In the genomic region with DNA sequence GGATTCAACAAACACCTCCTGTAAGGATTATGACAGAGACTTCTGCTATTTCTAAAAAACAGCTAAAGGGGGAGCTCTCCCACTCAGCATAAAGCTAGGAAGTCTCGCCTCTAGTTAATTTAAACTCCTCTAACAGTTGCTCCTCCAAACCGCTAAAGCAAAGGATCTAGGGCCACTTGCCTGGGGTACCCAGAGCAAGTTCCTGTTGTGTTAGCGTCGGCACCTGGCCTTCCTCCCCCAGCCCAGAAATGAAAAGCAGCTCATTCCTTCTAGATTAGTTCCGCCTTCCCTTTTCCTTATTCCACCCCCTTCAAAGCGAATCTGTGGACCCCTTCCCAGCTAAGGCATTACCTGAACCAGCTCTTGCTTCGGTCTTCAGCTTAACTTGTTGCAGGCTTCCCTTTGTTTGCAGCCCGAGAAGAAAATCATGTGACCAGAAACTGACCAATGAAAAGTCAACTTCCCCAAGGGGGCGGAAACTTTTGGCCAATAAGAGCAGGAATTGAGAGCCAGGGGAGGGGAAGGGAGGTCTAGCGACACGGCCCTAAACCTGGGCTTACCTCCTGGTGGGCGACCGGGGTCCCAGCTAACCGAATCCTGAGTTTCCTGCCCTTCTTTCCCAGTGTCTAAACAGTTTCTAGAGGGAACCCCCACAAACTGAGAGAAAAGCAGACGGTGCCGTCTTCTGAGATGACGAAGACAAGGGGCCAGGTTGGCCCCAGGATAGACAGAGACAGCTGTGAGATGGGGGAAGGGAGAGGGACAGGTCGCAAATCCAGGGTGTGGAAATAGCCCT, we compare ENCODE assay signal across 8 cellular contexts. TPM values are rescaled to one million over a fixed set of nuclear protein-coding genes. Genes with fewer than 3 reads are reported as not detected.
DNase-seq lines count a peak whose midpoint lies in the region; ATAC-seq and TF ChIP-seq lines count a peak whose summit lies in the region.

A gene with protein sequence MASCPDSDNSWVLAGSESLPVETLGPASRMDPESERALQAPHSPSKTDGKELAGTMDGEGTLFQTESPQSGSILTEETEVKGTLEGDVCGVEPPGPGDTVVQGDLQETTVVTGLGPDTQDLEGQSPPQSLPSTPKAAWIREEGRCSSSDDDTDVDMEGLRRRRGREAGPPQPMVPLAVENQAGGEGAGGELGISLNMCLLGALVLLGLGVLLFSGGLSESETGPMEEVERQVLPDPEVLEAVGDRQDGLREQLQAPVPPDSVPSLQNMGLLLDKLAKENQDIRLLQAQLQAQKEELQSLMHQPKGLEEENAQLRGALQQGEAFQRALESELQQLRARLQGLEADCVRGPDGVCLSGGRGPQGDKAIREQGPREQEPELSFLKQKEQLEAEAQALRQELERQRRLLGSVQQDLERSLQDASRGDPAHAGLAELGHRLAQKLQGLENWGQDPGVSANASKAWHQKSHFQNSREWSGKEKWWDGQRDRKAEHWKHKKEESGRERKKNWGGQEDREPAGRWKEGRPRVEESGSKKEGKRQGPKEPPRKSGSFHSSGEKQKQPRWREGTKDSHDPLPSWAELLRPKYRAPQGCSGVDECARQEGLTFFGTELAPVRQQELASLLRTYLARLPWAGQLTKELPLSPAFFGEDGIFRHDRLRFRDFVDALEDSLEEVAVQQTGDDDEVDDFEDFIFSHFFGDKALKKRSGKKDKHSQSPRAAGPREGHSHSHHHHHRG (minus strand): TSS at position 382 of the 796 bp plus-strand sequence. CDS start 2,378 bp downstream, outside the sequence.

- DNase-seq in CD4-positive, CD25-positive, alpha-beta regulatory T cell = peak; percentile 80 to 95 (median 94)
- DNase-seq in GM20000 (ENCODE audit: low spot score) (peak; percentile 94), NOMO-1 treated with dmso at 0.1 percent for 144 hours (lab: John Stamatoyannopoulos, UW; ENCODE audit: unreplicated experiment) (peak; percentile 84), lung microvascular endothelial cell (ENCODE audit: low read depth in 2 of 2) (peak; percentile 91 to 93)
- peak; percentile 50 to 64 for DNase-seq in activated CD8-positive, alpha-beta memory T cell treated with anti-CD3 and anti-CD28 coated beads for 4 hours (ENCODE audit: low read depth in 2 of 2)
- DNase-seq in effector memory CD8-positive, alpha-beta T cell = peak; percentile 87 to 91 (median 87)
- peak in 2 of 3 experiments; percentile 66 to 71 for DNase-seq in stimulated activated CD4-positive, alpha-beta T cell treated with anti-CD3 and anti-CD28 coated beads, TNF-alpha, amount 100 ng/mL, for 4 hours (ENCODE audit: low read depth in 3 of 3)

- peak within 1 kb of the TSS; percentile 91 for H3K4me3 ChIP-seq in CD4-positive, CD25-positive, alpha-beta regulatory T cell (ENCODE audit: low read depth, low read length)
- peak within 1 kb of the TSS; percentile 54 for H3K4me3 ChIP-seq in HUES64 (ENCODE audit: low read length)

- peak within 1 kb of the TSS; percentile 99 to 100 (median 100) for H3K27ac Mint-ChIP-seq in CD4-positive, CD25-positive, alpha-beta regulatory T cell
- H3K27ac Mint-ChIP-seq in effector memory CD8-positive, alpha-beta T cell = peak within 1 kb of the TSS; percentile 99 to 100

- H3K4me3 Mint-ChIP-seq in CD4-positive, CD25-positive, alpha-beta regulatory T cell = peak within 1 kb of the TSS; percentile 95 to 98 (median 98)
- H3K4me3 Mint-ChIP-seq in effector memory CD8-positive, alpha-beta T cell = peak within 1 kb of the TSS; percentile 95 to 99

- no peak for TF ChIP-seq CTCF in GM20000 (IDR thresholded peaks at IDR 0.05; ENCODE audit: extremely low read depth, missing control alignments)

- 0% methylated on average over 18 of the region's 18 CpGs for WGBS in HUES64

- H3K36me3 Mint-ChIP-seq in CD4-positive, CD25-positive, alpha-beta regulatory T cell = peaks cover 20% of the 10 kb centered on the region
- H3K36me3 Mint-ChIP-seq in effector memory CD8-positive, alpha-beta T cell (ENCODE audit: insufficient read depth) = peaks cover 76% of the 10 kb centered on the region

- ATAC-seq in CD4-positive, CD25-positive, alpha-beta regulatory T cell (ENCODE audit: low read depth in 2 of 2) = peak; percentile 52
- peak; percentile 40 for ATAC-seq in effector memory CD8-positive, alpha-beta T cell (replicated peaks)

- H3K9me3 ChIP-seq in CD4-positive, CD25-positive, alpha-beta regulatory T cell (ENCODE audit: control insufficient read depth in 2 of 2, low read length in 2 of 2) = no peaks in the 10 kb centered on the region
- H3K9me3 ChIP-seq in HUES64 (ENCODE audit: insufficient read depth, low read depth, low read length) = no peaks in the 10 kb centered on the region

- peak within 1 kb of the TSS; percentile 79 for H3K9ac ChIP-seq in HUES64 (ENCODE audit: low read depth, low read length)

- H3K9me3 Mint-ChIP-seq in CD4-positive, CD25-positive, alpha-beta regulatory T cell = peaks cover 0 to 4% (median 0%) of the 10 kb centered on the region in 7 donors
- H3K9me3 Mint-ChIP-seq in effector memory CD8-positive, alpha-beta T cell = no peaks in the 10 kb centered on the region

- no peaks in the 10 kb centered on the region for H3K27me3 ChIP-seq in CD4-positive, CD25-positive, alpha-beta regulatory T cell (ENCODE audit: control insufficient read depth, insufficient read depth, low read length)
- H3K27me3 ChIP-seq in HUES64 (ENCODE audit: insufficient read depth, low read length) = no peaks in the 10 kb centered on the region

- peak within 1 kb of the TSS; percentile 100 for H3K27ac ChIP-seq in CD4-positive, CD25-positive, alpha-beta regulatory T cell (ENCODE audit: insufficient read depth, low read length, poor library complexity, severe bottlenecking)
- H3K27ac ChIP-seq in HUES64 (ENCODE audit: low read depth, low read length) = peak within 1 kb of the TSS; percentile 92

- H3K4me1 Mint-ChIP-seq in CD4-positive, CD25-positive, alpha-beta regulatory T cell = peaks cover 5 to 84% (median 47%) of the 10 kb centered on the region in 4 donors
- H3K4me1 Mint-ChIP-seq in effector memory CD8-positive, alpha-beta T cell (ENCODE audit: low read depth in 2 of 2) = peaks cover 58 to 68% of the 10 kb centered on the region in 2 donors

- peaks cover 6% of the 10 kb centered on the region for H3K27me3 Mint-ChIP-seq in CD4-positive, CD25-positive, alpha-beta regulatory T cell
- no peaks in the 10 kb centered on the region for H3K27me3 Mint-ChIP-seq in effector memory CD8-positive, alpha-beta T cell

- peaks cover 83% of the 10 kb centered on the region for H3K4me1 ChIP-seq in CD4-positive, CD25-positive, alpha-beta regulatory T cell (ENCODE audit: control insufficient read depth, insufficient read depth, low read length, poor library complexity, severe bottlenecking)
- peaks cover 32% of the 10 kb centered on the region for H3K4me1 ChIP-seq in HUES64 (ENCODE audit: insufficient read depth, low read length)

- H3K36me3 ChIP-seq in CD4-positive, CD25-positive, alpha-beta regulatory T cell (ENCODE audit: control insufficient read depth, insufficient read depth, low read length) = peaks cover 32% of the 10 kb centered on the region
- peaks cover 22% of the 10 kb centered on the region for H3K36me3 ChIP-seq in HUES64 (ENCODE audit: insufficient read depth, low read length)

RNA-seq across cellular contexts. Expression of the gene that starts here (rescaled TPM):
- total RNA-seq in CD4-positive, CD25-positive, alpha-beta regulatory T cell = 774 TPM
- polyA plus RNA-seq in CD4-positive, CD25-positive, alpha-beta regulatory T cell = 100 to 1,000 TPM; 349 to 464 (median 399) TPM
- 13.2 TPM for polyA plus RNA-seq in HUES64 (2013, experiment 1 of 2)
- polyA plus RNA-seq in HUES64 (2013, experiment 2 of 2) = 18.5 TPM
- total RNA-seq in lung microvascular endothelial cell = 83.9 and 85.2 TPM in 2 replicates

Comparison
In these comparisons a context has a peak if more than half of its experiments do, and no peak if none do; other contexts are left out.
1. Peak in every context shown above with its lines: DNase-seq, ATAC-seq, H3K4me3 ChIP-seq and H3K27ac ChIP-seq.